Comparison of ENCODE assay signal across 32 cellular contexts in the genomic region with DNA sequence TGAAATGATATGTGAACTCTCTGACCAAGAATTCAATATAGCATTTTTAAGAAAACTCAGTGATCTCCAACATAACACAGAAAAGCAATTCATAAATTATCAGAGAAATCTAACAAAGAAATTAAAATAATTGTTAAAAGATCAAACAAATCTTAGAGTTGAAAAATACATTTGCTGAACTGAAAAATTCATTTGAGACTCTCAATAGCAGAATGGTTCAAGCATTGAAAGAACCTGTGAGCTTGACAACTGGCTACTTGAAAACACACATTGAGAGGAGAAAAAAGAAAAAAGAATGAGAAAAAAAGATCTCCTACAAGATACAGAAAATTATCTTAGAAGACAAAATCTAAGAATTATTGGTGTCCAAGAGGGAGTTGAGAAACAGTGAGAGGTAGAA.
"Had no signal": no experiment of that assay in that cellular context is flagged by ENCODE, and none has a peak within 500 bp of the region (broad histone marks: within the 10 kb centered on the region; RNA-seq: fewer than 3 reads in every experiment).

No MANE protein-coding gene starts in this region.

- H3K9me3 Mint-ChIP-seq: activated naive CD4-positive, alpha-beta T cell treated with anti-CD3 and anti-CD28 coated beads, Interleukin-2, amount 50 U/mL, for 24 hours had no signal

- H3K4me3 Mint-ChIP-seq: activated B cell treated with CpG ODN at 0.5 μM for 24 hours; activated CD4-positive, alpha-beta memory T cell treated with anti-CD3 and anti-CD28 coated beads, Interleukin-2, amount 10 ng/mL, durations not matched to agents 7 days and 5 days; activated CD4-positive, alpha-beta T cell treated with anti-CD3 and anti-CD28 coated beads, Interleukin-2, amount 10 ng/mL, durations not matched to agents 7 days and 5 days; activated CD8-positive, alpha-beta memory T cell treated with anti-CD3 and anti-CD28 coated beads, Interleukin-2, amount 10 ng/mL, durations not matched to agents 7 days and 5 days; activated CD8-positive, alpha-beta T cell treated with anti-CD3 and anti-CD28 coated beads, Interleukin-2, amount 10 ng/mL, durations not matched to agents 7 days and 5 days; activated naive CD4-positive, alpha-beta T cell treated with anti-CD3 and anti-CD28 coated beads, Interleukin-2, amount 10 ng/mL, durations not matched to agents 7 days and 5 days; activated naive CD4-positive, alpha-beta T cell treated with anti-CD3 and anti-CD28 coated beads, Interleukin-2, amount 50 U/mL, for 24 hours; activated naive CD8-positive, alpha-beta T cell; activated naive CD8-positive, alpha-beta T cell treated with anti-CD3 and anti-CD28 coated beads, Interleukin-2, amount 10 ng/mL, durations not matched to agents 7 days and 5 days; activated naive CD8-positive, alpha-beta T cell treated with anti-CD3 and anti-CD28 coated beads, Interleukin-2, amount 50 U/mL, for 24 hours; activated T-cell treated with anti-CD3 and anti-CD28 coated beads, Interleukin-2, amount 50 U/mL, for 24 hours; brain; central memory CD8-positive, alpha-beta T cell; T-helper 1 cell treated with Interleukin-12 subunit alpha and Interleukin-12 subunit beta and Interleukin-4 antibody, amounts not matched to agents 30 μg/mL and 1 μg/mL, for 36 hours; T-helper 2 cell treated with Interferon-gamma antibody and Interleukin-4, amounts not matched to agents 5 μg/mL and 100 μg/mL, for 36 hours had no signal

- ATAC-seq: activated CD8-positive, alpha-beta memory T cell treated with anti-CD3 and anti-CD28 coated beads, Interleukin-2, amount 10 ng/mL, durations not matched to agents 7 days and 5 days; activated CD8-positive, alpha-beta T cell treated with anti-CD3 and anti-CD28 coated beads, Interleukin-2, amount 10 ng/mL, durations not matched to agents 7 days and 5 days; activated naive CD8-positive, alpha-beta T cell treated with anti-CD3 and anti-CD28 coated beads, Interleukin-2, amount 50 U/mL, for 24 hours had no signal

- FAIRE-seq: TTC549 had no signal

- H3K27ac Mint-ChIP-seq: activated B cell treated with CpG ODN at 0.5 μM for 24 hours; activated CD4-positive, alpha-beta memory T cell treated with anti-CD3 and anti-CD28 coated beads, Interleukin-2, amount 10 ng/mL, durations not matched to agents 7 days and 5 days; activated CD4-positive, alpha-beta T cell treated with anti-CD3 and anti-CD28 coated beads, Interleukin-2, amount 10 ng/mL, durations not matched to agents 7 days and 5 days; activated CD8-positive, alpha-beta memory T cell treated with anti-CD3 and anti-CD28 coated beads, Interleukin-2, amount 10 ng/mL, durations not matched to agents 7 days and 5 days; activated CD8-positive, alpha-beta T cell treated with anti-CD3 and anti-CD28 coated beads, Interleukin-2, amount 10 ng/mL, durations not matched to agents 7 days and 5 days; activated naive CD4-positive, alpha-beta T cell treated with anti-CD3 and anti-CD28 coated beads, Interleukin-2, amount 10 ng/mL, durations not matched to agents 7 days and 5 days; activated naive CD4-positive, alpha-beta T cell treated with anti-CD3 and anti-CD28 coated beads, Interleukin-2, amount 50 U/mL, for 24 hours; activated naive CD8-positive, alpha-beta T cell; activated naive CD8-positive, alpha-beta T cell treated with anti-CD3 and anti-CD28 coated beads, Interleukin-2, amount 10 ng/mL, durations not matched to agents 7 days and 5 days; activated naive CD8-positive, alpha-beta T cell treated with anti-CD3 and anti-CD28 coated beads, Interleukin-2, amount 50 U/mL, for 24 hours; activated T-cell treated with anti-CD3 and anti-CD28 coated beads, Interleukin-2, amount 50 U/mL, for 24 hours; activated T-helper 2 cell treated with anti-CD3 and anti-CD28 coated beads, Interferon-gamma antibody, Interleukin-2, Interleukin-4, amounts not matched to agents 10 μg/mL and 5 μg/mL and 100 μg/mL, durations not matched to agents 14 hours and 24 hours and 36 hours; brain; T-helper 1 cell treated with Interleukin-12 subunit alpha and Interleukin-12 subunit beta and Interleukin-4 antibody, amounts not matched to agents 30 μg/mL and 1 μg/mL, for 36 hours; T-helper 2 cell treated with Interferon-gamma antibody and Interleukin-4, amounts not matched to agents 5 μg/mL and 100 μg/mL, for 36 hours had no signal

- H3K4me1 ChIP-seq: ascending aorta had no signal

- DNase-seq: activated B cell treated with CpG ODN at 0.5 μM for 24 hours; activated CD4-positive, alpha-beta memory T cell treated with anti-CD3 and anti-CD28 coated beads, Interleukin-2, amount 10 ng/mL, durations not matched to agents 7 days and 5 days; activated CD4-positive, alpha-beta T cell treated with anti-CD3 and anti-CD28 coated beads for 48 hours; activated CD4-positive, alpha-beta T cell treated with anti-CD3 and anti-CD28 coated beads, Interleukin-2, amount 50 U/mL, for 48 hours; activated CD4-positive, CD25-positive, alpha-beta regulatory T cell treated with anti-CD3 and anti-CD28 coated beads, Interleukin-2, amount 50 U/mL, for 72 hours; activated CD8-positive, alpha-beta memory T cell treated with anti-CD3 and anti-CD28 coated beads for 24 hours; activated CD8-positive, alpha-beta memory T cell treated with anti-CD3 and anti-CD28 coated beads, Interleukin-2, amount 10 ng/mL, durations not matched to agents 7 days and 5 days; activated CD8-positive, alpha-beta memory T cell treated with anti-CD3 and anti-CD28 coated beads, Interleukin-2, amount 50 U/mL, for 48 hours; activated CD8-positive, alpha-beta T cell treated with anti-CD3 and anti-CD28 coated beads, Interleukin-2, amount 10 ng/mL, durations not matched to agents 7 days and 5 days; activated effector memory CD4-positive, alpha-beta T cell treated with Interleukin-2 at 50 U/mL for 16 hours; activated gamma-delta T cell; activated naive CD4-positive, alpha-beta T cell treated with anti-CD3 and anti-CD28 coated beads, Interleukin-2, amount 10 ng/mL, durations not matched to agents 7 days and 5 days; activated naive CD4-positive, alpha-beta T cell treated with Interleukin-2 at 50 U/mL for 16 hours; activated naive CD8-positive, alpha-beta T cell treated with anti-CD3 and anti-CD28 coated beads, Interleukin-2, amount 10 ng/mL, durations not matched to agents 7 days and 5 days; activated naive CD8-positive, alpha-beta T cell treated with anti-CD3 and anti-CD28 coated beads, Interleukin-2, amount 50 U/mL, for 24 hours; activated T-cell treated with anti-CD3 and anti-CD28 coated beads, Interleukin-2, amount 50 U/mL, for 24 hours; amygdala; anterior cingulate cortex; caudate nucleus; cerebellar nuclear complex; T-helper 9 cell had no signal

- H3K4me1 Mint-ChIP-seq: activated B cell treated with CpG ODN at 0.5 μM for 24 hours; activated CD4-positive, alpha-beta memory T cell treated with anti-CD3 and anti-CD28 coated beads, Interleukin-2, amount 10 ng/mL, durations not matched to agents 7 days and 5 days; activated CD4-positive, alpha-beta T cell treated with anti-CD3 and anti-CD28 coated beads, Interleukin-2, amount 10 ng/mL, durations not matched to agents 7 days and 5 days; activated CD8-positive, alpha-beta memory T cell treated with anti-CD3 and anti-CD28 coated beads, Interleukin-2, amount 10 ng/mL, durations not matched to agents 7 days and 5 days; activated naive CD4-positive, alpha-beta T cell treated with anti-CD3 and anti-CD28 coated beads, Interleukin-2, amount 10 ng/mL, durations not matched to agents 7 days and 5 days; activated naive CD4-positive, alpha-beta T cell treated with anti-CD3 and anti-CD28 coated beads, Interleukin-2, amount 50 U/mL, for 24 hours; activated naive CD8-positive, alpha-beta T cell treated with anti-CD3 and anti-CD28 coated beads, Interleukin-2, amount 10 ng/mL, durations not matched to agents 7 days and 5 days; activated naive CD8-positive, alpha-beta T cell treated with anti-CD3 and anti-CD28 coated beads, Interleukin-2, amount 50 U/mL, for 24 hours; brain; central memory CD8-positive, alpha-beta T cell had no signal

- H3K27ac ChIP-seq: ascending aorta, cardiac muscle cell had no signal

- H3K27me3 ChIP-seq: ascending aorta, cardiac muscle cell had no signal

- H3K27me3 Mint-ChIP-seq: activated CD8-positive, alpha-beta memory T cell treated with anti-CD3 and anti-CD28 coated beads, Interleukin-2, amount 10 ng/mL, durations not matched to agents 7 days and 5 days; activated naive CD4-positive, alpha-beta T cell treated with anti-CD3 and anti-CD28 coated beads, Interleukin-2, amount 50 U/mL, for 24 hours; activated naive CD8-positive, alpha-beta T cell treated with anti-CD3 and anti-CD28 coated beads, Interleukin-2, amount 50 U/mL, for 24 hours; activated T-cell treated with anti-CD3 and anti-CD28 coated beads, Interleukin-2, amount 50 U/mL, for 24 hours; brain had no signal

- H3K4me3 ChIP-seq: ascending aorta, cardiac muscle cell had no signal

- H3K36me3 ChIP-seq: ascending aorta, cardiac muscle cell had no signal
